ENCODE assay signal across 8 cellular contexts in the genomic region with DNA sequence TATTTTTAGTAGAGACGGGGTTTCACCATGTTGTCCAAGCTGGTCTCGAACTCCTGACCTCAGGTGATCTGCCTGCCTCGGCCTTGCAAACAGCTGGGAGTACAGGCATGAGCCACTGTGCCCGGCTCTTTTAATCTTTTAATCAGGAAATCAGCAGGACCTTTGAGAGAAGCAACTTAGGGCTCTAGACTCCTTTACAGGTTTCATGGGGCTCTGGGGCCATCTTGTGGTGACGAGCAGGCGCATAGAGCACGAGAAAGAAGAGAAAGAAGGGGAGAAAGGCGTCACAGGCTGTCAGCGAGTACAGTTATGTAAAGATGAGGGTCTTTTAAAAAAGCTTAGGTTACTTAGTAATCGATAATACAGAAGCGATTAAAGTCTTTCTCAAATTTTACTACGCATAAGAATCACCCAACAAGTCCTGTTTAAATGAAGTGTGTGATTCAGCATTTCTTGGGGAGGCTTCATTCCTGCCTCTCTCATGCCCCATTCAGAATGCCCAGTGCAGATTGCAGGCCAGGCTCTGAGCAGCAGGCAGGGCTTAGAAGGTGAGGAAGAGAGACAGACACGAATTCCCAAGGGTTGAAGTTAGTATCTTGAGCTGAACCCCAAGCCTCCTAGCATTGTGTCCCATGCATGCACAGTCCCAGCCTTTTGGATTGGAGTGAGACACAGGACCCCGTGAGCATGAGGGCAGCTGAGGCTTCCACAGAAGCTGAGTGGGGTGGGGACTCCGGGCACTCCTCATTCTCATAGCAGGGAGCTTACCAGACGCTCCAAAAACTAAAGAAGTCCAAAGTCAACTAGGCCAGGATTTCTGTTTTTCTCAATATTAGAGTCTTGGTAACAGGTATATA. TPM values are rescaled to one million over a fixed set of nuclear protein-coding genes. Genes with fewer than 3 reads are reported as not detected.
DNase-seq lines count a peak whose midpoint lies in the region; ATAC-seq and TF ChIP-seq lines count a peak whose summit lies in the region.

No MANE protein-coding gene starts in this region.

- H4K20me1 ChIP-seq in neural cell (ENCODE audit: insufficient read depth), result no peaks in the 10 kb centered on the region

- H3K9ac ChIP-seq in neural cell (ENCODE audit: low read length), result no peak overlapping the region

- H3F3A ChIP-seq in neural cell (ENCODE audit: insufficient read depth, low read length, poor library complexity, severe bottlenecking), result no peaks in the 10 kb centered on the region

- TF ChIP-seq RAD21 in neural cell (conservative IDR thresholded peaks at IDR 0.05), result peak; percentile 98

- no peak overlapping the region for H2AFZ ChIP-seq in neural cell (ENCODE audit: low read depth, low read length)

- no peaks in the 10 kb centered on the region for H3K79me2 ChIP-seq in neural cell (replicated peaks; ENCODE audit: insufficient read depth, low read length)

- H3K36me3 ChIP-seq in neural cell (ENCODE audit: insufficient read depth, low read length), result no peaks in the 10 kb centered on the region
- H3K36me3 ChIP-seq in vagina, result no peaks in the 10 kb centered on the region

- peak; percentile 62 for DNase-seq in COLO829 (ENCODE audit: low spot score)
- DNase-seq in NOMO-1 (lab: John Stamatoyannopoulos, UW; ENCODE audit: unreplicated experiment in 2 of 2), result peak; percentile 71 to 72
- DNase-seq in activated T-cell treated with anti-CD3 and anti-CD28 coated beads, Interleukin-2, amount 50 U/mL, for 1 hour, result peak; percentile 43
- peak; percentile 84 for DNase-seq in fibroblast of peridontal ligament (ENCODE audit: extremely low read depth)
- DNase-seq in vagina (ENCODE audit: extremely low spot score in 2 of 2), result no peak

- no peak for TF ChIP-seq EP300 in neural cell (conservative IDR thresholded peaks at IDR 0.05; ENCODE audit: poor library complexity, severe bottlenecking)

- intact Hi-C loops in vagina (cut with DNase I), result no loop called here

- H3K9me3 ChIP-seq in neural cell (ENCODE audit: low read length) (no peaks in the 10 kb centered on the region), vagina (no peaks in the 10 kb centered on the region)

- ATAC-seq in GM19351 (IDR thresholded peaks at IDR 0.05; ENCODE audit: unreplicated experiment), result peak; percentile 95
- ATAC-seq in HG03571 (IDR thresholded peaks at IDR 0.05; ENCODE audit: unreplicated experiment), result peak; percentile 89

- H3K9me2 ChIP-seq in neural cell (ENCODE audit: insufficient read depth, low read length), result no peaks in the 10 kb centered on the region

- TF ChIP-seq CTCF in neural cell (IDR thresholded peaks at IDR 0.05; ENCODE audit: poor library complexity, severe bottlenecking) (peak; percentile 93), vagina (IDR thresholded peaks at IDR 0.05) (peak; percentile 11 to 72 (median 61))

- no peak overlapping the region for H3K4me2 ChIP-seq in neural cell (ENCODE audit: low read length)

- H3K4me1 ChIP-seq in vagina, result peaks cover 19% of the 10 kb centered on the region

- H3K27me3 ChIP-seq in neural cell (ENCODE audit: insufficient read depth, low read depth, low read length) (no peaks in the 10 kb centered on the region), vagina (no peaks in the 10 kb centered on the region)

- TF ChIP-seq POLR2A in vagina (IDR thresholded peaks at IDR 0.05), result no peak

- no peak overlapping the region for H3K4me3 ChIP-seq in neural cell (ENCODE audit: low read length)
- no peak overlapping the region for H3K4me3 ChIP-seq in vagina

- no peak overlapping the region for H3K27ac ChIP-seq in neural cell (ENCODE audit: low read length)
- H3K27ac ChIP-seq in vagina, result peak overlapping the region; percentile 33

TF ChIP-seq in neural cell, 6 proteins besides CTCF, POLR2A, EP300 and RAD21:
- TF ChIP-seq SMC3 (conservative IDR thresholded peaks at IDR 0.05; ENCODE audit: poor library complexity), result peak; percentile 93
- TF ChIP-seq TAF1 (IDR thresholded peaks at IDR 0.05; ENCODE audit: low read depth), result no peak

RNA-seq across cellular contexts. Expression of a gene that starts 23.6 kb away (rescaled TPM):
- 23.0 and 27.9 TPM in 2 replicates for polyA plus RNA-seq in neural cell
- polyA minus RNA-seq in neural cell, result 23.8 and 26.5 TPM in 2 replicates
- 46.7 TPM for total RNA-seq in vagina

Comparison
In these comparisons a context has a peak if more than half of its experiments do, and no peak if none do; other contexts are left out.
1. DNase-seq: peak in COLO829 (single experiment), NOMO-1 (2 of 2), activated T-cell treated with anti-CD3 and anti-CD28 coated beads, Interleukin-2, amount 50 U/mL, for 1 hour (single experiment) and fibroblast of peridontal ligament (single experiment); none in vagina (0 of 2).